ENCODE assay signal across 8 cellular contexts in the genomic region with DNA sequence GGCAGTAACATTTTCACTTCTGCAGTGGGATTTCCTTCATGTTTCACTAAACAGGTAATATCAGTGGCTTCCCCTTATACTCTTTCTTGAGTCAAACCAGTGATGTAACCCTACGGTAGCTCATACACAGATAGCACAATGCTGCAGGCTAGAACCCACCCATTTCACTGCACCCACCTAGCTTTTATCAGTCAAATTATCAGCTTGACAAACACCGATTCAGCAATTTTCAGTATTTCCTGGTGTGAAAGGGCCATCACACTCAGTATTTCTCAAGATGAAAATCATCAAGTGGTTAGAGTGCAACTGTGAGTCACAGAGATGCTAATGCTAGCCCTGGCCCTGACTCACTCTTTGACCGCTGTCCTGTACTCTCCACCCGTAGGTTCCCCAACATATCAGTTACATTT.
DNase-seq lines count a peak whose midpoint lies in the region; ATAC-seq and TF ChIP-seq lines count a peak whose summit lies in the region.

No MANE protein-coding gene starts in this region.

- peak; percentile 84 for DNase-seq in CD1c-positive myeloid dendritic cell (ENCODE audit: extremely low spot score)
- peak; percentile 7 for DNase-seq in HK-2 (ENCODE audit: unreplicated experiment)
- peak in 1 of 2 donors; percentile 55 for DNase-seq in activated naive CD4-positive, alpha-beta T cell treated with anti-CD3 and anti-CD28 coated beads, Interleukin-2, amount 50 U/mL, for 72 hours (ENCODE audit: low spot score in 2 of 2)
- DNase-seq in osteoblast (ENCODE audit: insufficient read length, low spot score, missing footprints) = peak; percentile 91
- DNase-seq in DMS 273 (lab: John Stamatoyannopoulos, UW; ENCODE audit: unreplicated experiment) = no peak
- no peak for DNase-seq in cerebellar cortex (ENCODE audit: low spot score)

- H3K9me3 ChIP-seq in osteoblast (ENCODE audit: low read depth, low read length) (no peaks in the 10 kb centered on the region), gastroesophageal sphincter (no peaks in the 10 kb centered on the region)

- peak; percentile 76 for ATAC-seq in GM19452 (IDR thresholded peaks at IDR 0.05; ENCODE audit: unreplicated experiment)
- peak; percentile 74 to 78 for ATAC-seq in activated naive CD4-positive, alpha-beta T cell treated with anti-CD3 and anti-CD28 coated beads, Interleukin-2, amount 50 U/mL, for 72 hours
- no peak for ATAC-seq in gastroesophageal sphincter

- H3K4me2 ChIP-seq in osteoblast (ENCODE audit: insufficient read depth, low read length) = peak overlapping the region; percentile 57

- WGBS in gastroesophageal sphincter (ENCODE audit: low coverage in 1 of 2), 2 donors = 68 to 93% methylated on average over 2 to 4 of the region's 4 CpGs

- no peak for TF ChIP-seq POLR2A in gastroesophageal sphincter (IDR thresholded peaks at IDR 0.05)

- H3K27ac ChIP-seq in osteoblast (ENCODE audit: low read depth, low read length) = peak overlapping the region; percentile 37
- no peak overlapping the region for H3K27ac ChIP-seq in gastroesophageal sphincter

- peaks cover 0 to 12% of the 10 kb centered on the region in 2 donors for H3K36me3 Mint-ChIP-seq in activated naive CD4-positive, alpha-beta T cell treated with anti-CD3 and anti-CD28 coated beads, Interleukin-2, amount 50 U/mL, for 72 hours

- H3K4me1 ChIP-seq in osteoblast (ENCODE audit: insufficient read depth, low read length) (peaks cover 7% of the 10 kb centered on the region), gastroesophageal sphincter (no peaks in the 10 kb centered on the region)

- peaks cover 0 to 5% of the 10 kb centered on the region in 2 donors for H3K9me3 Mint-ChIP-seq in activated naive CD4-positive, alpha-beta T cell treated with anti-CD3 and anti-CD28 coated beads, Interleukin-2, amount 50 U/mL, for 72 hours

- no peak for TF ChIP-seq CTCF in osteoblast (IDR thresholded peaks at IDR 0.05; ENCODE audit: extremely low read depth, low read depth, low read length)
- TF ChIP-seq CTCF in gastroesophageal sphincter (IDR thresholded peaks at IDR 0.05) = no peak

- TF ChIP-seq EP300 in gastroesophageal sphincter (IDR thresholded peaks at IDR 0.05) = no peak

- peak overlapping the region; percentile 88 to 96 for H3K27ac Mint-ChIP-seq in activated naive CD4-positive, alpha-beta T cell treated with anti-CD3 and anti-CD28 coated beads, Interleukin-2, amount 50 U/mL, for 72 hours

- peak overlapping the region; percentile 36 for H2AFZ ChIP-seq in osteoblast (ENCODE audit: low read length)

- H3K4me3 ChIP-seq in osteoblast (ENCODE audit: insufficient read depth, low read length) (no peak overlapping the region), gastroesophageal sphincter (no peak overlapping the region)

- H3K79me2 ChIP-seq in osteoblast (ENCODE audit: insufficient read depth, low read length) = no peaks in the 10 kb centered on the region

- H3K36me3 ChIP-seq in osteoblast (ENCODE audit: insufficient read depth, low read length) (no peaks in the 10 kb centered on the region), gastroesophageal sphincter (no peaks in the 10 kb centered on the region)

- H4K20me1 ChIP-seq in osteoblast (ENCODE audit: insufficient read depth, low read length) = no peaks in the 10 kb centered on the region

- H3K27me3 ChIP-seq in osteoblast (ENCODE audit: insufficient read depth, low read length) = no peaks in the 10 kb centered on the region
- H3K27me3 ChIP-seq in gastroesophageal sphincter = no peaks in the 10 kb centered on the region

Comparison
In these comparisons a context has a peak if more than half of its experiments do, and no peak if none do; other contexts are left out.
1. DNase-seq: peak in CD1c-positive myeloid dendritic cell (single experiment), HK-2 (single experiment) and osteoblast (single experiment); none in DMS 273 (single experiment) and cerebellar cortex (single experiment).